26 cellular contexts compared by ENCODE assay signal in the genomic region with DNA sequence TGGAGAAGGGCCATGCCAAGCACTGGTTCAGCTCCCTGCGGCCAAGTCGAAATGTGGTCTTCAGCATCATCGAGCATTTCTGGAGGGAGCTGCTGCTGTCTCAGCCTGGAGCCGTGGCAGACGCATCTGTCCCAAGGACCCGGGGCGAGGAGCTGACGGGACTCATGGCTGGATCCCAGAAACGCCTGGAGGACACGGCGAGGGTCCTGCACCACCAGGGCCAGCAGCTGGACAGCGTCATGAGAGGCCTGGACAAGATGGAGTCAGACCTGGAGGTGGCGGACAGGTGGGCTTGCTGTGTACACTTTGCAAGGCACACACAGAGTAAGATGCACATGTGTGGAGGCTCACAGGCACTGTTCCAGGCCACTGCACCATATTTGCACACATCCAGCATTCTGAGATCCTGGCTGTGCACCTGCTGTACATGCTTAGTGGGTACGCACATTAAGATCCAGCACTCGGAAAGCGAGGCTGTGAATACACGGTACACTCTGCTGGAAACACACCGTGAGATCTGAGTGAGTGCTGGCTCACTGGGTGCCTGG. TPM values are rescaled to one million over a fixed set of nuclear protein-coding genes. Genes with fewer than 3 reads are reported as not detected.
A peak's percentile ranks its signal among the peaks of the same experiment; 100 is the strongest.
DNase-seq lines count a peak whose midpoint lies in the region; ATAC-seq, FAIRE-seq and TF ChIP-seq lines count a peak whose summit lies in the region.
"Had no signal": no experiment of that assay in that cellular context is flagged by ENCODE, and none has a peak within 500 bp of the region (broad histone marks: within the 10 kb centered on the region; RNA-seq: fewer than 3 reads in every experiment).

No MANE protein-coding gene starts in this region.

- H2AFZ ChIP-seq in astrocyte (ENCODE audit: low read depth, low read length): no peak overlapping the region
- H2AFZ ChIP-seq in GM23338: no peak overlapping the region
- H2AFZ ChIP-seq: parathyroid adenoma had no signal

- intact Hi-C loops in Calu3 (cut with micrococcal nuclease; ENCODE audit: unreplicated experiment): no loop called here
- intact Hi-C loops in ovary (cut with DNase I): no loop called here

- TF ChIP-seq POLR2A in ovary (IDR thresholded peaks at IDR 0.05): no peak

- POLR2A ChIA-PET in activated CD4-positive, alpha-beta T cell treated with anti-CD3 and anti-CD28 coated beads, Interleukin-2, amount 10 ng/mL, durations not matched to agents 7 days and 5 days (lab: Charles Lee): no interaction called here

- TSS peak; percentile 15 for BruUV-seq in Calu3 (replicated peaks; lab: Mats Ljungman, UMichigan)

- H3K79me2 ChIP-seq in astrocyte (ENCODE audit: insufficient read depth, low read length) (peaks cover 87% of the 10 kb centered on the region), GM23338 (replicated peaks; ENCODE audit: insufficient read depth) (peaks cover 79% of the 10 kb centered on the region)

- no peak for ATAC-seq in GM23338

- no peak overlapping the region for H3K27ac ChIP-seq in astrocyte (ENCODE audit: low read depth, low read length)
- peak overlapping the region; percentile 82 to 93 for H3K27ac ChIP-seq in ovary
- no peak overlapping the region for H3K27ac ChIP-seq in GM23338 (ENCODE audit: low read depth)
- H3K27ac ChIP-seq: A549; BLaER1 treated with 17β-estradiol and CSF1 and Interleukin-3, amounts not matched to agents 10 nM and 100 nM; parathyroid adenoma; vagina; WERI-Rb-1 had no signal

- no peaks in the 10 kb centered on the region for H3K27me3 ChIP-seq in astrocyte (ENCODE audit: insufficient read depth, low read length)
- no peaks in the 10 kb centered on the region for H3K27me3 ChIP-seq in ovary
- H3K27me3 ChIP-seq in GM23338 (ENCODE audit: insufficient read depth): no peaks in the 10 kb centered on the region
- H3K27me3 ChIP-seq: BLaER1 treated with 17β-estradiol and CSF1 and Interleukin-3, amounts not matched to agents 10 nM and 100 nM; vagina had no signal

- FAIRE-seq in astrocyte (lab: Jason Lieb, UNC): no peak
- FAIRE-seq: A549, G401.6, H54 had no signal

- peaks cover 13% of the 10 kb centered on the region for H3K36me3 Mint-ChIP-seq in activated CD4-positive, alpha-beta T cell treated with anti-CD3 and anti-CD28 coated beads, Interleukin-2, amount 10 ng/mL, durations not matched to agents 7 days and 5 days (ENCODE audit: low read depth)
- H3K36me3 Mint-ChIP-seq in Calu3 (ENCODE audit: insufficient read depth, unreplicated experiment): peaks cover 7% of the 10 kb centered on the region
- peaks cover 6% of the 10 kb centered on the region for H3K36me3 Mint-ChIP-seq in astrocyte (ENCODE audit: low read depth, unreplicated experiment)
- peaks cover 2% of the 10 kb centered on the region; the same call in 1 of the 3 replicates for H3K36me3 Mint-ChIP-seq in GM23338 (ENCODE audit: low read depth)

- CTCF ChIA-PET in activated CD4-positive, alpha-beta T cell treated with anti-CD3 and anti-CD28 coated beads, Interleukin-2, amount 10 ng/mL, durations not matched to agents 7 days and 5 days (lab: Charles Lee): interaction anchor here (1.8 kb wide), 1 partner anchor 18 kb away, joined by 5 read pairs; no protein-coding TSS in a partner anchor
- CTCF ChIA-PET in Calu3 (lab: Charles Lee): no interaction called here

- H4K20me1 ChIP-seq in astrocyte (ENCODE audit: insufficient read depth, low read length): peaks cover 95% of the 10 kb centered on the region
- peaks cover 25% of the 10 kb centered on the region for H4K20me1 ChIP-seq in GM23338 (replicated peaks; ENCODE audit: insufficient read depth)

- no peak overlapping the region for H3K9ac ChIP-seq in astrocyte (ENCODE audit: low read length)
- H3K9ac ChIP-seq: parathyroid adenoma had no signal

- H3K27ac Mint-ChIP-seq in activated CD4-positive, alpha-beta T cell treated with anti-CD3 and anti-CD28 coated beads, Interleukin-2, amount 10 ng/mL, durations not matched to agents 7 days and 5 days: peak overlapping the region; percentile 91
- H3K27ac Mint-ChIP-seq in Calu3 (ENCODE audit: unreplicated experiment): no peak overlapping the region
- H3K27ac Mint-ChIP-seq in astrocyte (ENCODE audit: unreplicated experiment): peak overlapping the region; percentile 41
- no peak overlapping the region for H3K27ac Mint-ChIP-seq in GM23338
- H3K27ac Mint-ChIP-seq: endodermal cell; naive B cell; stimulated activated naive CD8-positive, alpha-beta T cell treated with anti-CD3 and anti-CD28 coated beads, Interleukin-15, Interleukin-2, amounts not matched to agents 100 ng/mL and 50 ng/mL, for 24 hours had no signal

- H3K9me3 ChIP-seq in astrocyte (ENCODE audit: insufficient read depth, low read depth, low read length): no peaks in the 10 kb centered on the region
- no peaks in the 10 kb centered on the region for H3K9me3 ChIP-seq in ovary
- H3K9me3 ChIP-seq: A549; BLaER1 treated with 17β-estradiol and CSF1 and Interleukin-3, amounts not matched to agents 10 nM and 100 nM; vagina had no signal

- TF ChIP-seq CTCF in Calu3 (IDR thresholded peaks at IDR 0.05; ENCODE audit: unreplicated experiment) (no peak), astrocyte (IDR thresholded peaks at IDR 0.05; ENCODE audit: insufficient read depth, low read depth, low read length) (no peak), ovary (IDR thresholded peaks at IDR 0.05) (no peak), GM23338 (conservative IDR thresholded peaks at IDR 0.05; ENCODE audit: low read depth in 2 of 2) (no peak)

- no peak overlapping the region for H3K4me3 Mint-ChIP-seq in activated CD4-positive, alpha-beta T cell treated with anti-CD3 and anti-CD28 coated beads, Interleukin-2, amount 10 ng/mL, durations not matched to agents 7 days and 5 days
- H3K4me3 Mint-ChIP-seq in Calu3 (ENCODE audit: low read depth, unreplicated experiment) (no peak overlapping the region), astrocyte (ENCODE audit: unreplicated experiment) (no peak overlapping the region), GM23338 (no peak overlapping the region)
- H3K4me3 Mint-ChIP-seq: endodermal cell; naive B cell; stimulated activated naive CD8-positive, alpha-beta T cell treated with anti-CD3 and anti-CD28 coated beads, Interleukin-15, Interleukin-2, amounts not matched to agents 100 ng/mL and 50 ng/mL, for 24 hours had no signal

- peaks cover 5% of the 10 kb centered on the region for H3K36me3 ChIP-seq in astrocyte (ENCODE audit: insufficient read depth, low read length)
- no peaks in the 10 kb centered on the region for H3K36me3 ChIP-seq in ovary
- no peaks in the 10 kb centered on the region for H3K36me3 ChIP-seq in GM23338 (ENCODE audit: insufficient read depth)
- H3K36me3 ChIP-seq: WERI-Rb-1 had no signal

- H3K4me3 ChIP-seq in astrocyte (ENCODE audit: insufficient read depth, low read depth, low read length) (no peak overlapping the region), ovary (no peak overlapping the region), GM23338 (no peak overlapping the region)
- H3K4me3 ChIP-seq: A549; BLaER1 treated with 17β-estradiol and CSF1 and Interleukin-3, amounts not matched to agents 10 nM and 100 nM; vagina had no signal

- H3K9me2 ChIP-seq in GM23338 (ENCODE audit: insufficient read depth): no peaks in the 10 kb centered on the region

- no peak for TF ChIP-seq EP300 in ovary (IDR thresholded peaks at IDR 0.05)

- no peak overlapping the region for H3K4me2 ChIP-seq in astrocyte (ENCODE audit: low read length)
- no peak overlapping the region for H3K4me2 ChIP-seq in GM23338
- H3K4me2 ChIP-seq: A549 had no signal

- H3K4me1 ChIP-seq in astrocyte (ENCODE audit: insufficient read depth, low read length) (no peaks in the 10 kb centered on the region), ovary (ENCODE audit: insufficient read depth) (peaks cover 40% of the 10 kb centered on the region), GM23338 (ENCODE audit: insufficient read depth) (no peaks in the 10 kb centered on the region)
- H3K4me1 ChIP-seq: A549, parathyroid adenoma had no signal

- 73 to 88% (median 74%) methylated on average over 18 of the region's 18 CpGs for WGBS in ovary, 3 donors

- H3K27me3 Mint-ChIP-seq in activated CD4-positive, alpha-beta T cell treated with anti-CD3 and anti-CD28 coated beads, Interleukin-2, amount 10 ng/mL, durations not matched to agents 7 days and 5 days: no peaks in the 10 kb centered on the region
- no peaks in the 10 kb centered on the region for H3K27me3 Mint-ChIP-seq in Calu3 (ENCODE audit: unreplicated experiment)
- no peaks in the 10 kb centered on the region for H3K27me3 Mint-ChIP-seq in astrocyte (ENCODE audit: low read depth, unreplicated experiment)
- H3K27me3 Mint-ChIP-seq in GM23338 (ENCODE audit: insufficient read depth, low read depth, poor library complexity): peaks cover 4% of the 10 kb centered on the region
- H3K27me3 Mint-ChIP-seq: naive B cell; stimulated activated naive CD8-positive, alpha-beta T cell treated with anti-CD3 and anti-CD28 coated beads, Interleukin-15, Interleukin-2, amounts not matched to agents 100 ng/mL and 50 ng/mL, for 24 hours had no signal

- H3K9me3 Mint-ChIP-seq in activated CD4-positive, alpha-beta T cell treated with anti-CD3 and anti-CD28 coated beads, Interleukin-2, amount 10 ng/mL, durations not matched to agents 7 days and 5 days: no peaks in the 10 kb centered on the region
- H3K9me3 Mint-ChIP-seq in Calu3 (ENCODE audit: low read depth, unreplicated experiment) (no peaks in the 10 kb centered on the region), astrocyte (ENCODE audit: unreplicated experiment) (no peaks in the 10 kb centered on the region), GM23338 (no peaks in the 10 kb centered on the region)
- H3K9me3 Mint-ChIP-seq: endodermal cell; immature natural killer cell; naive B cell; stimulated activated naive CD8-positive, alpha-beta T cell treated with anti-CD3 and anti-CD28 coated beads, Interleukin-15, Interleukin-2, amounts not matched to agents 100 ng/mL and 50 ng/mL, for 24 hours had no signal

- H3K4me1 Mint-ChIP-seq in activated CD4-positive, alpha-beta T cell treated with anti-CD3 and anti-CD28 coated beads, Interleukin-2, amount 10 ng/mL, durations not matched to agents 7 days and 5 days: peaks cover 40% of the 10 kb centered on the region
- no peaks in the 10 kb centered on the region for H3K4me1 Mint-ChIP-seq in Calu3 (ENCODE audit: low read depth, unreplicated experiment)
- H3K4me1 Mint-ChIP-seq in astrocyte (ENCODE audit: low read depth, unreplicated experiment): no peaks in the 10 kb centered on the region
- no peaks in the 10 kb centered on the region; the same call in 2 of the 3 replicates for H3K4me1 Mint-ChIP-seq in GM23338
- H3K4me1 Mint-ChIP-seq: endodermal cell had no signal

- no peaks in the 10 kb centered on the region for H3F3A ChIP-seq in GM23338 (replicated peaks; ENCODE audit: low read depth)

- DNase-seq in activated CD4-positive, alpha-beta T cell treated with anti-CD3 and anti-CD28 coated beads, Interleukin-2, amount 10 ng/mL, durations not matched to agents 7 days and 5 days: no peak
- DNase-seq in activated CD4-positive, alpha-beta T cell treated with anti-CD3 and anti-CD28 coated beads for 48 hours: no peak
- DNase-seq in Calu3 (no peak), astrocyte (ENCODE audit: low read depth) (no peak), ovary (peak in 4 of 5 donors; percentile 44 to 56 (median 50)), NCI-H2227 treated with DMSO at 0.1 percent for 48 hours (lab: John Stamatoyannopoulos, UW) (no peak), GM23338 (ENCODE audit: low spot score) (no peak), NCI-H1436 treated with DMSO at 0.1 percent for 48 hours (lab: John Stamatoyannopoulos, UW) (no peak)
- DNase-seq: activated naive CD4-positive, alpha-beta T cell; anterior cingulate cortex; cerebellar nuclear complex; endodermal cell; Kasumi-1; naive B cell; NCI-H526 treated with DMSO at 0.1 percent for 48 hours; SIG-M5; stimulated activated CD4-positive, alpha-beta T cell treated with anti-CD3 and anti-CD28 coated beads, Interleukin-2, amount 100 ng/mL, for 24 hours; WERI-Rb-1 had no signal

RNA-seq across cellular contexts. Expression of gene SNAP47, which starts 12.8 kb away (rescaled TPM):
- total RNA-seq in activated CD4-positive, alpha-beta T cell treated with anti-CD3 and anti-CD28 coated beads, Interleukin-2, amount 10 ng/mL, durations not matched to agents 7 days and 5 days: 10 to 100 TPM; 30.3 TPM
- total RNA-seq in Calu3 (2022): 39.4 and 39.9 TPM in 2 replicates
- total RNA-seq in astrocyte: 31.6 and 31.9 TPM in 2 replicates
- total RNA-seq in ovary: 100 to 1,000 TPM in 4 of 7 donors, 10 to 100 TPM in 3; 63.5 to 135 (median 106) TPM
- polyA plus RNA-seq in ovary: 10 to 100 TPM; 43.5 to 74.9 TPM
- total RNA-seq in GM23338 (2014; rRNA removed; shearing (Covaris generic)): 48.0 and 51.8 TPM in 2 replicates
- 17.8 and 19.5 TPM in 2 replicates for polyA plus RNA-seq in GM23338 (2016; fragmentation: Nextera tagmentation; extraction: Ambion mirVana)

RNA-seq across cellular contexts. Expression of gene JMJD4, which starts 12.9 kb away (rescaled TPM):
- total RNA-seq in activated CD4-positive, alpha-beta T cell treated with anti-CD3 and anti-CD28 coated beads, Interleukin-2, amount 10 ng/mL, durations not matched to agents 7 days and 5 days: 10 to 100 TPM; 15.4 to 20.0 TPM
- total RNA-seq in Calu3 (2022) (37.8 and 40.0 TPM in 2 replicates), astrocyte (17.5 and 18.5 TPM in 2 replicates), ovary (10 to 100 TPM; 23.9 to 28.9 (median 26.4) TPM)
- polyA plus RNA-seq in ovary (10 to 100 TPM in 1 of 2 donors, 1 to 10 TPM in 1; 5.9 to 19.9 TPM), GM23338 (2016; fragmentation: Nextera tagmentation; extraction: Ambion mirVana) (11.5 and 11.6 TPM in 2 replicates)
- total RNA-seq in GM23338 (2014; rRNA removed; shearing (Covaris generic)): 17.7 and 17.9 TPM in 2 replicates

Comparison
In these comparisons a context has a peak if more than half of its experiments do, and no peak if none do; other contexts are left out.
1. DNase-seq: peak in ovary (4 of 5); none in activated CD4-positive, alpha-beta T cell treated with anti-CD3 and anti-CD28 coated beads, Interleukin-2, amount 10 ng/mL, durations not matched to agents 7 days and 5 days (single experiment), activated CD4-positive, alpha-beta T cell treated with anti-CD3 and anti-CD28 coated beads for 48 hours (single experiment), Calu3 (single experiment), astrocyte (single experiment), NCI-H2227 treated with DMSO at 0.1 percent for 48 hours (single experiment), GM23338 (single experiment) and NCI-H1436 treated with DMSO at 0.1 percent for 48 hours (single experiment).
2. H3K27ac Mint-ChIP-seq: peak in activated CD4-positive, alpha-beta T cell treated with anti-CD3 and anti-CD28 coated beads, Interleukin-2, amount 10 ng/mL, durations not matched to agents 7 days and 5 days (single experiment) and astrocyte (single experiment); none in Calu3 (single experiment) and GM23338 (single experiment).
3. H3K27ac ChIP-seq: peak in ovary (2 of 2); none in astrocyte (single experiment) and GM23338 (single experiment).